Comparison of ENCODE assay signal across 10 cellular contexts in genomic region chr11:44310456-44311272, GRCh38. TPM values are rescaled to one million over a fixed set of nuclear protein-coding genes. Genes with fewer than 3 reads are reported as not detected.
DNase-seq lines count a peak whose midpoint lies in the region; ATAC-seq, FAIRE-seq and TF ChIP-seq lines count a peak whose summit lies in the region.
"Had no signal": no experiment of that assay in that cellular context is flagged by ENCODE, and none has a peak within 500 bp of the region (broad histone marks: within the 10 kb centered on the region; RNA-seq: fewer than 3 reads in every experiment).

No MANE protein-coding gene starts in this region.

- no peak overlapping the region for H3K27ac Mint-ChIP-seq in CD8-positive, alpha-beta memory T cell
- peak overlapping the region; percentile 77 for H3K27ac Mint-ChIP-seq in astrocyte (ENCODE audit: unreplicated experiment)
- H3K27ac Mint-ChIP-seq in neural crest cell (ENCODE audit: unreplicated experiment) = no peak overlapping the region

- peak overlapping the region in 4 of 7 donors; percentile 47 to 73 (median 62) for H3K4me3 Mint-ChIP-seq in CD8-positive, alpha-beta memory T cell
- H3K4me3 Mint-ChIP-seq in astrocyte (ENCODE audit: unreplicated experiment) (peak overlapping the region; percentile 54), neural crest cell (peak overlapping the region; percentile 84)

- POLR2A ChIA-PET in CD8-positive, alpha-beta memory T cell (lab: Charles Lee) = no interaction called here

- no peaks in the 10 kb centered on the region for H3K4me1 ChIP-seq in CD8-positive, alpha-beta memory T cell (ENCODE audit: insufficient read depth, low read length)
- H3K4me1 ChIP-seq in astrocyte (ENCODE audit: insufficient read depth, low read length) = peaks cover 5% of the 10 kb centered on the region

- no peaks in the 10 kb centered on the region for H3K9me3 ChIP-seq in CD8-positive, alpha-beta memory T cell (ENCODE audit: low read length)
- no peaks in the 10 kb centered on the region for H3K9me3 ChIP-seq in astrocyte (ENCODE audit: insufficient read depth, low read depth, low read length)

- peaks cover 43% of the 10 kb centered on the region for H3K27me3 ChIP-seq in CD8-positive, alpha-beta memory T cell (ENCODE audit: insufficient read depth, low read length, poor library complexity, severe bottlenecking)
- H3K27me3 ChIP-seq in astrocyte (ENCODE audit: insufficient read depth, low read length) = peaks cover 91% of the 10 kb centered on the region

- DNase-seq in NCI-H748 (lab: John Stamatoyannopoulos, UW; ENCODE audit: unreplicated experiment) = peak; percentile 34
- no peak for DNase-seq in NCI-H748 treated with DMSO at 0.1 percent for 48 hours (lab: John Stamatoyannopoulos, UW)
- DNase-seq in CD8-positive, alpha-beta memory T cell = no peak
- no peak for DNase-seq in astrocyte (ENCODE audit: low read depth)
- DNase-seq in neural crest cell (ENCODE audit: low read depth, low spot score) = no peak
- DNase-seq in GDM1 (lab: John Stamatoyannopoulos, UW) = no peak
- DNase-seq: NCI-H1436 had no signal

- ATAC-seq in GM21529 (IDR thresholded peaks at IDR 0.05; ENCODE audit: unreplicated experiment) = no peak
- no peak for ATAC-seq in HG02938 (IDR thresholded peaks at IDR 0.05; ENCODE audit: unreplicated experiment)

- TF ChIP-seq CTCF in astrocyte (IDR thresholded peaks at IDR 0.05; ENCODE audit: insufficient read depth, low read depth, low read length) (no peak), neural crest cell (conservative IDR thresholded peaks at IDR 0.05) (no peak)

- peaks cover 76 to 80% of the 10 kb centered on the region in 2 donors for H3K27me3 Mint-ChIP-seq in CD8-positive, alpha-beta memory T cell
- H3K27me3 Mint-ChIP-seq in astrocyte (ENCODE audit: low read depth, unreplicated experiment) (peaks cover 82% of the 10 kb centered on the region), neural crest cell (ENCODE audit: low read depth) (peaks cover 99% of the 10 kb centered on the region)

- H4K20me1 ChIP-seq in astrocyte (ENCODE audit: insufficient read depth, low read length) = peaks cover 17% of the 10 kb centered on the region

- H3K36me3 ChIP-seq in CD8-positive, alpha-beta memory T cell (ENCODE audit: insufficient read depth, low read length) = no peaks in the 10 kb centered on the region
- no peaks in the 10 kb centered on the region for H3K36me3 ChIP-seq in astrocyte (ENCODE audit: insufficient read depth, low read length)

- no peak overlapping the region for H3K9ac ChIP-seq in astrocyte (ENCODE audit: low read length)

- CTCF ChIA-PET in CD8-positive, alpha-beta memory T cell (lab: Charles Lee) = no interaction called here

- no peak for FAIRE-seq in astrocyte (lab: Jason Lieb, UNC)
- FAIRE-seq: colon had no signal

- no peak overlapping the region for H3K27ac ChIP-seq in CD8-positive, alpha-beta memory T cell (ENCODE audit: low read depth, low read length)
- H3K27ac ChIP-seq in astrocyte (ENCODE audit: low read depth, low read length) = no peak overlapping the region

- H3K4me3 ChIP-seq in CD8-positive, alpha-beta memory T cell (ENCODE audit: low read length) = no peak overlapping the region
- no peak overlapping the region for H3K4me3 ChIP-seq in astrocyte (ENCODE audit: insufficient read depth, low read depth, low read length)

- H2AFZ ChIP-seq in astrocyte (ENCODE audit: low read depth, low read length) = no peak overlapping the region

- H3K9me3 Mint-ChIP-seq in CD8-positive, alpha-beta memory T cell = peaks cover 0 to 2% (median 1%) of the 10 kb centered on the region in 5 donors
- H3K9me3 Mint-ChIP-seq in astrocyte (ENCODE audit: unreplicated experiment) (peaks cover 13% of the 10 kb centered on the region), neural crest cell (no peaks in the 10 kb centered on the region)

- peak overlapping the region; percentile 73 for H3K4me2 ChIP-seq in astrocyte (ENCODE audit: low read length)

- H3K4me1 Mint-ChIP-seq in CD8-positive, alpha-beta memory T cell = peaks cover 16 to 38% (median 16%) of the 10 kb centered on the region in 3 donors
- no peaks in the 10 kb centered on the region for H3K4me1 Mint-ChIP-seq in astrocyte (ENCODE audit: low read depth, unreplicated experiment)
- H3K4me1 Mint-ChIP-seq in neural crest cell = peaks cover 9% of the 10 kb centered on the region

- H3K79me2 ChIP-seq in astrocyte (ENCODE audit: insufficient read depth, low read length) = no peaks in the 10 kb centered on the region

- H3K36me3 Mint-ChIP-seq in CD8-positive, alpha-beta memory T cell = peaks cover 0 to 2% (median 0%) of the 10 kb centered on the region in 3 donors
- H3K36me3 Mint-ChIP-seq in astrocyte (ENCODE audit: low read depth, unreplicated experiment) (no peaks in the 10 kb centered on the region), neural crest cell (ENCODE audit: low read depth) (peaks cover 3% of the 10 kb centered on the region)

RNA-seq across cellular contexts. Expression of gene ALX4, which starts 0.7 kb away (rescaled TPM):
- not detected for total RNA-seq in CD8-positive, alpha-beta memory T cell
- not detected for polyA plus RNA-seq in CD8-positive, alpha-beta memory T cell
- not detected in 2 replicates for total RNA-seq in astrocyte
- 0.05 TPM in 2 replicates for total RNA-seq in neural crest cell
